ENCODE assay signal across 27 cellular contexts in genomic region chr1:95671098-95671497, GRCh38.
"Had no signal": no experiment of that assay in that cellular context is flagged by ENCODE, and none has a peak within 500 bp of the region (broad histone marks: within the 10 kb centered on the region; RNA-seq: fewer than 3 reads in every experiment).

No MANE protein-coding gene starts in this region.

- H3K36me3 Mint-ChIP-seq: stimulated activated effector memory CD8-positive, alpha-beta T cell treated with anti-CD3 and anti-CD28 coated beads, Interleukin-12 subunit alpha, Interleukin-12 subunit beta, amount 100 ng/mL, for 72 hours; stimulated activated memory B cell treated with anti-CD40 and anti-IgM and Interleukin-4, amounts not matched to agents 10 μg/mL and 1 μg/mL and 100 μg/mL, for 72 hours; stimulated activated naive B cell treated with anti-CD40 and anti-IgM and Interleukin-4, amounts not matched to agents 10 μg/mL and 1 μg/mL and 100 μg/mL, for 72 hours; type B pancreatic cell had no signal

- DNase-seq: stimulated activated CD4-positive, alpha-beta T cell treated with anti-CD3 and anti-CD28 coated beads, Interleukin-2, amount 100 ng/mL, for 48 hours; stimulated activated CD4-positive, alpha-beta T cell treated with anti-CD3 and anti-CD28 coated beads, Interleukin-4, amount 100 ng/mL, for 24 hours; stimulated activated CD4-positive, alpha-beta T cell treated with anti-CD3 and anti-CD28 coated beads, Interleukin-4, amount 100 ng/mL, for 4 hours; stimulated activated CD8-positive, alpha-beta memory T cell treated with anti-CD3 and anti-CD28 coated beads, Interleukin-4, amount 100 ng/mL, for 48 hours; stimulated activated naive B cell treated with anti-CD40 and anti-IgM and Interleukin-4, amounts not matched to agents 10 μg/mL and 1 μg/mL and 100 μg/mL, for 72 hours; stimulated activated naive CD4-positive, alpha-beta T cell; stimulated activated naive CD4-positive, alpha-beta T cell treated with Interleukin-2 at 50 U/mL for 16 hours; stimulated activated naive CD8-positive, alpha-beta T cell treated with anti-CD3 and anti-CD28 coated beads, Interleukin-15, amount 100 ng/mL, for 72 hours; stimulated activated naive CD8-positive, alpha-beta T cell treated with anti-CD3 and anti-CD28 coated beads, Interleukin-15, Interleukin-2, amounts not matched to agents 100 U/mL and 50 U/mL, for 24 hours; stomach; substantia nigra; testis; thyroid gland; tibial artery; transverse colon; trophoblast cell; upper lobe of left lung; upper lobe of right lung; uterus had no signal

- H3K27me3 ChIP-seq: stomach, suprapubic skin, testis, thyroid gland, tibial artery, tibial nerve, transverse colon, upper lobe of left lung, upper lobe of right lung, uterus, vagina had no signal

- H3K27ac Mint-ChIP-seq: stimulated activated effector memory CD8-positive, alpha-beta T cell treated with anti-CD3 and anti-CD28 coated beads, Interleukin-12 subunit alpha, Interleukin-12 subunit beta, amount 100 ng/mL, for 72 hours; stimulated activated memory B cell treated with anti-CD40 and anti-IgM and Interleukin-4, amounts not matched to agents 10 μg/mL and 1 μg/mL and 100 μg/mL, for 72 hours; stimulated activated naive B cell treated with anti-CD40 and anti-IgM and Interleukin-4, amounts not matched to agents 10 μg/mL and 1 μg/mL and 100 μg/mL, for 72 hours; stimulated activated naive CD8-positive, alpha-beta T cell treated with anti-CD3 and anti-CD28 coated beads, Interleukin-15, Interleukin-2, amounts not matched to agents 100 ng/mL and 50 ng/mL, for 24 hours; type B pancreatic cell had no signal

- H3K9me3 ChIP-seq: stomach, suprapubic skin, testis, thoracic aorta, thyroid gland, tibial artery, tibial nerve, transverse colon, upper lobe of left lung, upper lobe of right lung, uterus, vagina had no signal

- ATAC-seq: stimulated activated effector memory CD8-positive, alpha-beta T cell treated with anti-CD3 and anti-CD28 coated beads, Interleukin-12 subunit alpha, Interleukin-12 subunit beta, amount 100 ng/mL, for 72 hours; stimulated activated memory B cell treated with anti-CD40 and anti-IgM and Interleukin-4, amounts not matched to agents 10 μg/mL and 1 μg/mL and 100 μg/mL, for 72 hours; stimulated activated naive B cell treated with anti-CD40 and anti-IgM and Interleukin-4, amounts not matched to agents 10 μg/mL and 1 μg/mL and 100 μg/mL, for 72 hours; stimulated activated naive CD8-positive, alpha-beta T cell treated with anti-CD3 and anti-CD28 coated beads, Interleukin-15, amount 100 ng/mL, for 72 hours; stimulated activated naive CD8-positive, alpha-beta T cell treated with anti-CD3 and anti-CD28 coated beads, Interleukin-15, Interleukin-2, amounts not matched to agents 100 U/mL and 50 U/mL, for 24 hours; upper lobe of right lung had no signal

- H3K4me1 Mint-ChIP-seq: stimulated activated effector memory CD8-positive, alpha-beta T cell treated with anti-CD3 and anti-CD28 coated beads, Interleukin-12 subunit alpha, Interleukin-12 subunit beta, amount 100 ng/mL, for 72 hours; stimulated activated memory B cell treated with anti-CD40 and anti-IgM and Interleukin-4, amounts not matched to agents 10 μg/mL and 1 μg/mL and 100 μg/mL, for 72 hours; stimulated activated naive B cell treated with anti-CD40 and anti-IgM and Interleukin-4, amounts not matched to agents 10 μg/mL and 1 μg/mL and 100 μg/mL, for 72 hours; stimulated activated naive CD8-positive, alpha-beta T cell treated with anti-CD3 and anti-CD28 coated beads, Interleukin-15, amount 100 ng/mL, for 72 hours had no signal

- H3K4me3 Mint-ChIP-seq: stimulated activated effector memory CD8-positive, alpha-beta T cell treated with anti-CD3 and anti-CD28 coated beads, Interleukin-12 subunit alpha, Interleukin-12 subunit beta, amount 100 ng/mL, for 72 hours; stimulated activated memory B cell treated with anti-CD40 and anti-IgM and Interleukin-4, amounts not matched to agents 10 μg/mL and 1 μg/mL and 100 μg/mL, for 72 hours; stimulated activated naive B cell treated with anti-CD40 and anti-IgM and Interleukin-4, amounts not matched to agents 10 μg/mL and 1 μg/mL and 100 μg/mL, for 72 hours; stimulated activated naive CD8-positive, alpha-beta T cell treated with anti-CD3 and anti-CD28 coated beads, Interleukin-15, amount 100 ng/mL, for 72 hours; stimulated activated naive CD8-positive, alpha-beta T cell treated with anti-CD3 and anti-CD28 coated beads, Interleukin-15, Interleukin-2, amounts not matched to agents 100 ng/mL and 50 ng/mL, for 24 hours; type B pancreatic cell had no signal

- H3K27me3 Mint-ChIP-seq: stimulated activated memory B cell treated with anti-CD40 and anti-IgM and Interleukin-4, amounts not matched to agents 10 μg/mL and 1 μg/mL and 100 μg/mL, for 72 hours; stimulated activated naive B cell treated with anti-CD40 and anti-IgM and Interleukin-4, amounts not matched to agents 10 μg/mL and 1 μg/mL and 100 μg/mL, for 72 hours; stimulated activated naive CD8-positive, alpha-beta T cell treated with anti-CD3 and anti-CD28 coated beads, Interleukin-15, amount 100 ng/mL, for 72 hours; stimulated activated naive CD8-positive, alpha-beta T cell treated with anti-CD3 and anti-CD28 coated beads, Interleukin-15, Interleukin-2, amounts not matched to agents 100 ng/mL and 50 ng/mL, for 24 hours; type B pancreatic cell had no signal

- H3K27ac ChIP-seq: stomach, suprapubic skin, testis, thoracic aorta, thyroid gland, tibial artery, tibial nerve, transverse colon, upper lobe of left lung, upper lobe of right lung, uterus, vagina had no signal

- H3K36me3 ChIP-seq: stomach, suprapubic skin, thoracic aorta, thyroid gland, tibial artery, tibial nerve, transverse colon, upper lobe of left lung, upper lobe of right lung, uterus, vagina had no signal

- H3K9me3 Mint-ChIP-seq: stimulated activated naive CD8-positive, alpha-beta T cell treated with anti-CD3 and anti-CD28 coated beads, Interleukin-15, Interleukin-2, amounts not matched to agents 100 ng/mL and 50 ng/mL, for 24 hours; type B pancreatic cell had no signal

- H3K4me3 ChIP-seq: stomach, suprapubic skin, testis, thoracic aorta, thyroid gland, tibial artery, tibial nerve, transverse colon, upper lobe of left lung, upper lobe of right lung, uterus, vagina had no signal

- H3K4me1 ChIP-seq: stomach, suprapubic skin, testis, thyroid gland, tibial artery, tibial nerve, transverse colon, upper lobe of left lung, upper lobe of right lung, uterus, vagina had no signal
